8 cellular contexts compared by ENCODE assay signal in genomic region chr4:142404191-142404611, GRCh38.
DNase-seq lines count a peak whose midpoint lies in the region; ATAC-seq and TF ChIP-seq lines count a peak whose summit lies in the region.

No MANE protein-coding gene starts in this region.

- 20 to 22% (median 21%) methylated on average over 3 of the region's 3 CpGs for WGBS in heart left ventricle, 4 donors

- peak overlapping the region in 10 of 12 donors; percentile 45 to 67 (median 57) for H3K4me3 ChIP-seq in heart left ventricle

- H3K27me3 ChIP-seq in heart left ventricle = no peaks in the 10 kb centered on the region

- no peaks in the 10 kb centered on the region for H3K36me3 ChIP-seq in heart left ventricle

- H3K27ac ChIP-seq in heart left ventricle = peak overlapping the region in 9 of 12 donors; percentile 5 to 90 (median 79)

- no peaks in the 10 kb centered on the region for H3K9me3 ChIP-seq in heart left ventricle

- peak; percentile 68 to 84 (median 70) for ATAC-seq in heart left ventricle
- no peak for ATAC-seq in GM21360 (IDR thresholded peaks at IDR 0.05; ENCODE audit: unreplicated experiment)
- no peak for ATAC-seq in HG02870 (IDR thresholded peaks at IDR 0.05; ENCODE audit: unreplicated experiment)

- DNase-seq in HK-2 (ENCODE audit: unreplicated experiment) = peak; percentile 48
- peak; percentile 38 for DNase-seq in activated T-cell treated with anti-CD3 and anti-CD28 coated beads for 4 hours
- DNase-seq in heart left ventricle = peak in 4 of 5 donors; percentile 33 to 52 (median 42)
- peak; percentile 19 for DNase-seq in stimulated activated CD8-positive, alpha-beta memory T cell treated with anti-CD3 and anti-CD28 coated beads, Interleukin-12 subunit alpha, Interleukin-12 subunit beta, amount 100 ng/mL, for 24 hours (ENCODE audit: extremely low read depth)
- DNase-seq in globus pallidus (ENCODE audit: low spot score) = no peak
- DNase-seq in GM10266 (ENCODE audit: extremely low spot score) = no peak

- TF ChIP-seq CTCF in heart left ventricle (IDR thresholded peaks at IDR 0.05) = no peak
- TF ChIP-seq CTCF in GM10266 (IDR thresholded peaks at IDR 0.05; ENCODE audit: control insufficient read depth, insufficient read depth, low read depth, missing control alignments) = no peak

- TF ChIP-seq POLR2A in heart left ventricle (IDR thresholded peaks at IDR 0.05) = no peak

- H3K4me1 ChIP-seq in heart left ventricle = peaks cover 0 to 61% (median 40%) of the 10 kb centered on the region in 12 donors

- intact Hi-C loops in heart left ventricle (cut with DNase I) = loop anchor here in 3 of 10 donors (2.0 to 5.0 kb wide), 3 partner anchors 47 to 53 kb away; no protein-coding TSS in a partner anchor

Comparison
In these comparisons a context has a peak if more than half of its experiments do, and no peak if none do; other contexts are left out.
1. DNase-seq: peak in HK-2 (single experiment), activated T-cell treated with anti-CD3 and anti-CD28 coated beads for 4 hours (single experiment), heart left ventricle (4 of 5) and stimulated activated CD8-positive, alpha-beta memory T cell treated with anti-CD3 and anti-CD28 coated beads, Interleukin-12 subunit alpha, Interleukin-12 subunit beta, amount 100 ng/mL, for 24 hours (single experiment); none in globus pallidus (single experiment) and GM10266 (single experiment).
2. ATAC-seq: peak in heart left ventricle (4 of 4); none in GM21360 (single experiment) and HG02870 (single experiment).